In genomic region chr11:19952101-19952605, GRCh38 we compare ENCODE assay signal across 13 cellular contexts.
DNase-seq lines count a peak whose midpoint lies in the region; ATAC-seq and TF ChIP-seq lines count a peak whose summit lies in the region.
"Had no signal": no experiment of that assay in that cellular context is flagged by ENCODE, and none has a peak within 500 bp of the region (broad histone marks: within the 10 kb centered on the region; RNA-seq: fewer than 3 reads in every experiment).

No MANE protein-coding gene starts in this region.

- 31 to 43% methylated on average over 3 of the region's 3 CpGs for WGBS in gastroesophageal sphincter (ENCODE audit: low coverage in 1 of 2), 2 donors
- WGBS in thyroid gland, 2 donors = 76 to 87% methylated on average over 3 of the region's 3 CpGs

- H3K27ac ChIP-seq in gastroesophageal sphincter (peak overlapping the region in 3 of 4 donors; percentile 10 to 57 (median 27)), thyroid gland (peak overlapping the region; percentile 21 to 52 (median 29))
- H3K27ac ChIP-seq: GM23248 had no signal

- no peaks in the 10 kb centered on the region for H3K36me3 Mint-ChIP-seq in activated naive CD8-positive, alpha-beta T cell treated with anti-CD3 and anti-CD28 coated beads, Interleukin-2, amount 10 ng/mL, durations not matched to agents 7 days and 5 days
- no peaks in the 10 kb centered on the region for H3K36me3 Mint-ChIP-seq in activated naive CD8-positive, alpha-beta T cell treated with anti-CD3 and anti-CD28 coated beads for 36 hours

- no peak for ATAC-seq in activated naive CD8-positive, alpha-beta T cell treated with anti-CD3 and anti-CD28 coated beads, Interleukin-2, amount 10 ng/mL, durations not matched to agents 7 days and 5 days (ENCODE audit: low read depth)
- ATAC-seq in gastroesophageal sphincter (no peak), GM18520 (IDR thresholded peaks at IDR 0.05; ENCODE audit: unreplicated experiment) (no peak)

- peaks cover 0 to 41% (median 12%) of the 10 kb centered on the region in 3 donors for H3K4me1 ChIP-seq in gastroesophageal sphincter
- H3K4me1 ChIP-seq in thyroid gland = peaks cover 11 to 36% of the 10 kb centered on the region in 2 donors

- H3K4me3 ChIP-seq in gastroesophageal sphincter (no peak overlapping the region), thyroid gland (replicated peaks in 1 of 3) (no peak overlapping the region)
- H3K4me3 ChIP-seq: GM23248 had no signal

- H3K36me3 ChIP-seq in gastroesophageal sphincter (peaks cover 0 to 55% of the 10 kb centered on the region in 2 donors), thyroid gland (peaks cover 9 to 10% of the 10 kb centered on the region in 2 donors)
- H3K36me3 ChIP-seq: BE2C had no signal

- no peaks in the 10 kb centered on the region for H3K9me3 Mint-ChIP-seq in activated naive CD8-positive, alpha-beta T cell treated with anti-CD3 and anti-CD28 coated beads, Interleukin-2, amount 10 ng/mL, durations not matched to agents 7 days and 5 days
- no peaks in the 10 kb centered on the region for H3K9me3 Mint-ChIP-seq in activated naive CD8-positive, alpha-beta T cell treated with anti-CD3 and anti-CD28 coated beads for 36 hours

- TF ChIP-seq CTCF in gastroesophageal sphincter (IDR thresholded peaks at IDR 0.05) (no peak), thyroid gland (IDR thresholded peaks at IDR 0.05) (no peak)

- peaks cover 14% of the 10 kb centered on the region for H3K27me3 Mint-ChIP-seq in activated naive CD8-positive, alpha-beta T cell treated with anti-CD3 and anti-CD28 coated beads, Interleukin-2, amount 10 ng/mL, durations not matched to agents 7 days and 5 days
- peaks cover 14% of the 10 kb centered on the region for H3K27me3 Mint-ChIP-seq in activated naive CD8-positive, alpha-beta T cell treated with anti-CD3 and anti-CD28 coated beads for 36 hours

- intact Hi-C loops in thyroid gland (cut with DNase I) = no loop called here

- DNase-seq in activated naive CD8-positive, alpha-beta T cell treated with anti-CD3 and anti-CD28 coated beads, Interleukin-2, amount 10 ng/mL, durations not matched to agents 7 days and 5 days = no peak
- DNase-seq in activated naive CD8-positive, alpha-beta T cell treated with anti-CD3 and anti-CD28 coated beads for 36 hours = no peak
- DNase-seq in OCI-M1 (lab: John Stamatoyannopoulos, UW) (peak; percentile 64), thyroid gland (no peak), NCI-H2107 treated with DMSO at 0.1 percent for 48 hours (lab: John Stamatoyannopoulos, UW; ENCODE audit: unreplicated experiment) (no peak), mesenteric fat pad (ENCODE audit: low spot score) (no peak)
- DNase-seq: activated effector memory CD4-positive, alpha-beta T cell treated with Interleukin-2 at 50 U/mL for 16 hours; BE2C; left cardiac atrium; stimulated activated naive CD4-positive, alpha-beta T cell treated with Interleukin-2 at 50 U/mL for 16 hours had no signal

- no peaks in the 10 kb centered on the region for H3K27me3 ChIP-seq in gastroesophageal sphincter
- no peaks in the 10 kb centered on the region for H3K27me3 ChIP-seq in thyroid gland
- H3K27me3 ChIP-seq: BE2C had no signal

- peaks cover 9% of the 10 kb centered on the region for H3K4me1 Mint-ChIP-seq in activated naive CD8-positive, alpha-beta T cell treated with anti-CD3 and anti-CD28 coated beads, Interleukin-2, amount 10 ng/mL, durations not matched to agents 7 days and 5 days
- peaks cover 14% of the 10 kb centered on the region for H3K4me1 Mint-ChIP-seq in activated naive CD8-positive, alpha-beta T cell treated with anti-CD3 and anti-CD28 coated beads for 36 hours

- H3K27ac Mint-ChIP-seq in activated naive CD8-positive, alpha-beta T cell treated with anti-CD3 and anti-CD28 coated beads, Interleukin-2, amount 10 ng/mL, durations not matched to agents 7 days and 5 days = no peak overlapping the region
- no peak overlapping the region for H3K27ac Mint-ChIP-seq in activated naive CD8-positive, alpha-beta T cell treated with anti-CD3 and anti-CD28 coated beads for 36 hours

- POLR2A ChIA-PET in activated naive CD8-positive, alpha-beta T cell treated with anti-CD3 and anti-CD28 coated beads, Interleukin-2, amount 10 ng/mL, durations not matched to agents 7 days and 5 days (lab: Charles Lee) = no interaction called here

- H3K9me3 ChIP-seq in gastroesophageal sphincter (no peaks in the 10 kb centered on the region), thyroid gland (no peaks in the 10 kb centered on the region)
- H3K9me3 ChIP-seq: BE2C had no signal

- no peak for TF ChIP-seq POLR2A in gastroesophageal sphincter (IDR thresholded peaks at IDR 0.05)
- no peak for TF ChIP-seq POLR2A in thyroid gland (IDR thresholded peaks at IDR 0.05)

- TF ChIP-seq EP300 in gastroesophageal sphincter (IDR thresholded peaks at IDR 0.05) = no peak

- peak overlapping the region; percentile 59 for H3K4me3 Mint-ChIP-seq in activated naive CD8-positive, alpha-beta T cell treated with anti-CD3 and anti-CD28 coated beads, Interleukin-2, amount 10 ng/mL, durations not matched to agents 7 days and 5 days
- no peak overlapping the region for H3K4me3 Mint-ChIP-seq in activated naive CD8-positive, alpha-beta T cell treated with anti-CD3 and anti-CD28 coated beads for 36 hours
